ENCODE assay signal across 19 cellular contexts in genomic region chr4:133618963-133619362, GRCh38.
"Had no signal": no experiment of that assay in that cellular context is flagged by ENCODE, and none has a peak within 500 bp of the region (broad histone marks: within the 10 kb centered on the region; RNA-seq: fewer than 3 reads in every experiment).

No MANE protein-coding gene starts in this region.

- H3K27ac ChIP-seq: gastrocnemius medialis, heart right ventricle, ovary, stomach, thoracic aorta, VCaP had no signal

- DNase-seq: activated CD4-positive, alpha-beta T cell treated with anti-CD3 and anti-CD28 coated beads for 36 hours; activated CD8-positive, alpha-beta memory T cell treated with anti-CD3 and anti-CD28 coated beads, Interleukin-2, amount 50 U/mL, for 4 hours; activated CD8-positive, alpha-beta T cell treated with anti-CD3 and anti-CD28 coated beads for 36 hours; activated gamma-delta T cell treated with Interleukin-2 at 50 U/mL for 16 hours; activated naive CD8-positive, alpha-beta T cell treated with anti-CD3 and anti-CD28 coated beads, Interleukin-2, amount 10 ng/mL, durations not matched to agents 7 days and 5 days; activated T-cell treated with anti-CD3 and anti-CD28 coated beads, Interleukin-2, amount 50 U/mL, for 72 hours; gastrocnemius medialis; heart right ventricle; left ventricle myocardium superior; ovary; stimulated activated CD4-positive, alpha-beta T cell treated with anti-CD3 and anti-CD28 coated beads, Interleukin-4, amount 100 ng/mL, for 4 hours; stomach; T-helper 2 cell had no signal

- H3K4me3 ChIP-seq: gastrocnemius medialis, heart right ventricle, ovary, stomach, thoracic aorta had no signal

- H3K9me3 ChIP-seq: gastrocnemius medialis, heart right ventricle, ovary, stomach, thoracic aorta had no signal

- H3K27me3 Mint-ChIP-seq: activated CD4-positive, alpha-beta T cell treated with anti-CD3 and anti-CD28 coated beads for 36 hours; activated CD8-positive, alpha-beta T cell treated with anti-CD3 and anti-CD28 coated beads for 36 hours; activated naive CD8-positive, alpha-beta T cell treated with anti-CD3 and anti-CD28 coated beads, Interleukin-2, amount 10 ng/mL, durations not matched to agents 7 days and 5 days had no signal

- H3K9me3 Mint-ChIP-seq: activated naive CD8-positive, alpha-beta T cell treated with anti-CD3 and anti-CD28 coated beads, Interleukin-2, amount 10 ng/mL, durations not matched to agents 7 days and 5 days had no signal

- H3K4me3 Mint-ChIP-seq: activated CD4-positive, alpha-beta T cell treated with anti-CD3 and anti-CD28 coated beads for 36 hours; activated CD8-positive, alpha-beta T cell treated with anti-CD3 and anti-CD28 coated beads for 36 hours; activated naive CD8-positive, alpha-beta T cell treated with anti-CD3 and anti-CD28 coated beads, Interleukin-2, amount 10 ng/mL, durations not matched to agents 7 days and 5 days; activated T-cell treated with anti-CD3 and anti-CD28 coated beads, Interleukin-2, amount 50 U/mL, for 72 hours had no signal

- H3K27ac Mint-ChIP-seq: activated CD4-positive, alpha-beta T cell treated with anti-CD3 and anti-CD28 coated beads for 36 hours; activated CD8-positive, alpha-beta T cell treated with anti-CD3 and anti-CD28 coated beads for 36 hours; activated naive CD8-positive, alpha-beta T cell treated with anti-CD3 and anti-CD28 coated beads, Interleukin-2, amount 10 ng/mL, durations not matched to agents 7 days and 5 days; activated T-cell treated with anti-CD3 and anti-CD28 coated beads, Interleukin-2, amount 50 U/mL, for 72 hours had no signal

- H3K36me3 Mint-ChIP-seq: activated naive CD8-positive, alpha-beta T cell treated with anti-CD3 and anti-CD28 coated beads, Interleukin-2, amount 10 ng/mL, durations not matched to agents 7 days and 5 days had no signal

- H3K36me3 ChIP-seq: gastrocnemius medialis, heart right ventricle, ovary, stomach, thoracic aorta had no signal

- FAIRE-seq: astrocyte, colon, endothelial cell of umbilical vein, islet of Langerhans had no signal

- H3K4me1 Mint-ChIP-seq: activated CD4-positive, alpha-beta T cell treated with anti-CD3 and anti-CD28 coated beads for 36 hours; activated naive CD8-positive, alpha-beta T cell treated with anti-CD3 and anti-CD28 coated beads, Interleukin-2, amount 10 ng/mL, durations not matched to agents 7 days and 5 days had no signal

- ATAC-seq: activated CD4-positive, alpha-beta T cell treated with anti-CD3 and anti-CD28 coated beads for 36 hours; activated CD8-positive, alpha-beta T cell treated with anti-CD3 and anti-CD28 coated beads for 36 hours; activated T-cell treated with anti-CD3 and anti-CD28 coated beads, Interleukin-2, amount 50 U/mL, for 72 hours; gastrocnemius medialis; heart right ventricle; left ventricle myocardium superior had no signal

- H3K27me3 ChIP-seq: gastrocnemius medialis, heart right ventricle, ovary, stomach had no signal

- H3K4me1 ChIP-seq: gastrocnemius medialis, heart right ventricle had no signal
